1 cellular context compared by ENCODE assay signal in genomic region chr6:126103993-126104392, GRCh38.
TF ChIP-seq lines count a peak whose summit lies in the region.

No MANE protein-coding gene starts in this region.

TF ChIP-seq in K562, 482 proteins besides CTCF, POLR2A, EP300 and RAD21 (continued from another document):
- TF ChIP-seq ZBTB12 (CRISPR knock-in tag; IDR thresholded peaks at IDR 0.05) (no peak), FOXO4 (CRISPR knock-in tag; IDR thresholded peaks at IDR 0.05) (no peak), SOX6 (IDR thresholded peaks at IDR 0.05) (peak; percentile 30; the same call in 1 of the 2 replicates), CBFA2T2 (conservative IDR thresholded peaks at IDR 0.05) (peak; percentile 77), HMBOX1 (IDR thresholded peaks at IDR 0.05) (peak; percentile 98), REST (CRISPR knock-in tag; IDR thresholded peaks at IDR 0.05; ENCODE audit: low read depth) (no peak), MEF2D (tag; conservative IDR thresholded peaks at IDR 0.05; ENCODE audit: low read depth) (0 out of 2 replicates have a peak, but pooled peaks have one; percentile 52)
- TF ChIP-seq, protein P1, sequence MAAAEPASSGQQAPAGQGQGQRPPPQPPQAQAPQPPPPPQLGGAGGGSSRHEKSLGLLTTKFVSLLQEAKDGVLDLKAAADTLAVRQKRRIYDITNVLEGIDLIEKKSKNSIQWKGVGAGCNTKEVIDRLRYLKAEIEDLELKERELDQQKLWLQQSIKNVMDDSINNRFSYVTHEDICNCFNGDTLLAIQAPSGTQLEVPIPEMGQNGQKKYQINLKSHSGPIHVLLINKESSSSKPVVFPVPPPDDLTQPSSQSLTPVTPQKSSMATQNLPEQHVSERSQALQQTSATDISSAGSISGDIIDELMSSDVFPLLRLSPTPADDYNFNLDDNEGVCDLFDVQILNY (CRISPR knock-in tag; IDR thresholded peaks at IDR 0.05) = no peak
- TF ChIP-seq, protein P2, sequence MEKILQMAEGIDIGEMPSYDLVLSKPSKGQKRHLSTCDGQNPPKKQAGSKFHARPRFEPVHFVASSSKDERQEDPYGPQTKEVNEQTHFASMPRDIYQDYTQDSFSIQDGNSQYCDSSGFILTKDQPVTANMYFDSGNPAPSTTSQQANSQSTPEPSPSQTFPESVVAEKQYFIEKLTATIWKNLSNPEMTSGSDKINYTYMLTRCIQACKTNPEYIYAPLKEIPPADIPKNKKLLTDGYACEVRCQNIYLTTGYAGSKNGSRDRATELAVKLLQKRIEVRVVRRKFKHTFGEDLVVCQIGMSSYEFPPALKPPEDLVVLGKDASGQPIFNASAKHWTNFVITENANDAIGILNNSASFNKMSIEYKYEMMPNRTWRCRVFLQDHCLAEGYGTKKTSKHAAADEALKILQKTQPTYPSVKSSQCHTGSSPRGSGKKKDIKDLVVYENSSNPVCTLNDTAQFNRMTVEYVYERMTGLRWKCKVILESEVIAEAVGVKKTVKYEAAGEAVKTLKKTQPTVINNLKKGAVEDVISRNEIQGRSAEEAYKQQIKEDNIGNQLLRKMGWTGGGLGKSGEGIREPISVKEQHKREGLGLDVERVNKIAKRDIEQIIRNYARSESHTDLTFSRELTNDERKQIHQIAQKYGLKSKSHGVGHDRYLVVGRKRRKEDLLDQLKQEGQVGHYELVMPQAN (IDR thresholded peaks at IDR 0.05; ENCODE audit: borderline replicate concordance) = no peak
- TF ChIP-seq, protein P3, sequence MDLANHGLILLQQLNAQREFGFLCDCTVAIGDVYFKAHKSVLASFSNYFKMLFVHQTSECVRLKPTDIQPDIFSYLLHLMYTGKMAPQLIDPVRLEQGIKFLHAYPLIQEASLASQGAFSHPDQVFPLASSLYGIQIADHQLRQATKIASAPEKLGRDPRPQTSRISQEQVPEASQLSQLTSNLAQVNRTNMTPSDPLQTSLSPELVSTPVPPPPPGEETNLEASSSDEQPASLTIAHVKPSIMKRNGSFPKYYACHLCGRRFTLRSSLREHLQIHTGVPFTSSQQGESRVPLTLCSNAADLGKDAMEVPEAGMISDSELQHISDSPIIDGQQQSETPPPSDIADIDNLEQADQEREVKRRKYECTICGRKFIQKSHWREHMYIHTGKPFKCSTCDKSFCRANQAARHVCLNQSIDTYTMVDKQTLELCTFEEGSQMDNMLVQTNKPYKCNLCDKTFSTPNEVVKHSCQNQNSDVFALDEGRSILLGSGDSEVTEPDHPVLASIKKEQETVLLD (IDR thresholded peaks at IDR 0.05) = no peak
